In genomic region chr12:45732250-45732649, GRCh38 we compare ENCODE assay signal across 8 cellular contexts. TPM values are rescaled to one million over a fixed set of nuclear protein-coding genes. Genes with fewer than 3 reads are reported as not detected.
DNase-seq lines count a peak whose midpoint lies in the region; ATAC-seq and TF ChIP-seq lines count a peak whose summit lies in the region.

No MANE protein-coding gene starts in this region.

- H3K9me3 Mint-ChIP-seq in activated CD4-positive, alpha-beta memory T cell treated with anti-CD3 and anti-CD28 coated beads, Interleukin-2, amount 10 ng/mL, durations not matched to agents 7 days and 5 days = peaks cover 10% of the 10 kb centered on the region

- no peaks in the 10 kb centered on the region for H3K27me3 Mint-ChIP-seq in activated CD4-positive, alpha-beta memory T cell treated with anti-CD3 and anti-CD28 coated beads, Interleukin-2, amount 10 ng/mL, durations not matched to agents 7 days and 5 days

- peak overlapping the region; percentile 53; the same call in 1 of the 2 replicates for H3K9ac ChIP-seq in iPS-20b (ENCODE audit: low read depth, low read length)

- H3K4me3 ChIP-seq in right atrium auricular region = peak overlapping the region; percentile 2 to 92
- H3K4me3 ChIP-seq in iPS-20b (ENCODE audit: low read length) = peak overlapping the region; percentile 99
- peak overlapping the region; percentile 47 for H3K4me3 ChIP-seq in thymus (ENCODE audit: low read length)

- H3K4me1 Mint-ChIP-seq in activated CD4-positive, alpha-beta memory T cell treated with anti-CD3 and anti-CD28 coated beads, Interleukin-2, amount 10 ng/mL, durations not matched to agents 7 days and 5 days = peaks cover 21% of the 10 kb centered on the region

- TF ChIP-seq CTCF in right atrium auricular region (IDR thresholded peaks at IDR 0.05) = no peak

- WGBS in thymus = 12% methylated on average over 5 of the region's 5 CpGs

- H3K4me3 Mint-ChIP-seq in activated CD4-positive, alpha-beta memory T cell treated with anti-CD3 and anti-CD28 coated beads, Interleukin-2, amount 10 ng/mL, durations not matched to agents 7 days and 5 days = peak overlapping the region; percentile 78

- H3K27me3 ChIP-seq in right atrium auricular region = no peaks in the 10 kb centered on the region
- no peaks in the 10 kb centered on the region for H3K27me3 ChIP-seq in iPS-20b (ENCODE audit: insufficient read depth, low read length)
- H3K27me3 ChIP-seq in thymus (ENCODE audit: control insufficient read depth, insufficient read depth) = no peaks in the 10 kb centered on the region

- H3K9me3 ChIP-seq in right atrium auricular region (peaks cover 1 to 3% of the 10 kb centered on the region in 2 donors), iPS-20b (ENCODE audit: insufficient read depth, low read depth, low read length) (no peaks in the 10 kb centered on the region), thymus (ENCODE audit: control insufficient read depth) (no peaks in the 10 kb centered on the region)

- H3K27ac ChIP-seq in right atrium auricular region (peak overlapping the region; percentile 100), iPS-20b (ENCODE audit: low read length) (no peak overlapping the region), thymus (ENCODE audit: low read depth) (peak overlapping the region; percentile 52)

- CTCF ChIA-PET in activated CD4-positive, alpha-beta memory T cell treated with anti-CD3 and anti-CD28 coated beads, Interleukin-2, amount 10 ng/mL, durations not matched to agents 7 days and 5 days (lab: Charles Lee) = interaction anchor here (1.5 kb wide), 1 partner anchor 14 kb away, joined by 3 read pairs; no protein-coding TSS in a partner anchor

- H3K36me3 ChIP-seq in right atrium auricular region (no peaks in the 10 kb centered on the region), iPS-20b (ENCODE audit: insufficient read depth, low read depth, low read length) (peaks cover 43% of the 10 kb centered on the region), thymus (ENCODE audit: control insufficient read depth, insufficient read depth) (no peaks in the 10 kb centered on the region)

- H3K4me1 ChIP-seq in right atrium auricular region (peaks cover 0 to 24% of the 10 kb centered on the region in 2 donors), iPS-20b (ENCODE audit: insufficient read depth, low read length) (peaks cover 12% of the 10 kb centered on the region; the same call in 1 of the 2 replicates), thymus (ENCODE audit: control insufficient read depth, insufficient read depth, low read length) (no peaks in the 10 kb centered on the region)

- H3K36me3 Mint-ChIP-seq in activated CD4-positive, alpha-beta memory T cell treated with anti-CD3 and anti-CD28 coated beads, Interleukin-2, amount 10 ng/mL, durations not matched to agents 7 days and 5 days (ENCODE audit: low read depth) = peaks cover 47% of the 10 kb centered on the region

- peak overlapping the region; percentile 83 for H3K27ac Mint-ChIP-seq in activated CD4-positive, alpha-beta memory T cell treated with anti-CD3 and anti-CD28 coated beads, Interleukin-2, amount 10 ng/mL, durations not matched to agents 7 days and 5 days

- DNase-seq in right atrium auricular region (ENCODE audit: low spot score) (no peak), cardiac septum (ENCODE audit: low spot score) (no peak), medulla oblongata (ENCODE audit: extremely low spot score) (no peak)
- no peak for DNase-seq in activated CD4-positive, alpha-beta memory T cell treated with anti-CD3 and anti-CD28 coated beads, Interleukin-2, amount 10 ng/mL, durations not matched to agents 7 days and 5 days
- DNase-seq in stimulated activated CD4-positive, alpha-beta T cell treated with anti-CD3 and anti-CD28 coated beads, Interleukin-12 subunit alpha, Interleukin-12 subunit beta, amount 100 ng/mL, for 4 hours = no peak

- intact Hi-C loops in cardiac septum (cut with DNase I) = loop anchor here (10.0 kb wide), 1 partner anchor 557 kb away; no protein-coding TSS in a partner anchor

- no peak for ATAC-seq in GM18868 (IDR thresholded peaks at IDR 0.05; ENCODE audit: unreplicated experiment)

- POLR2A ChIA-PET in activated CD4-positive, alpha-beta memory T cell treated with anti-CD3 and anti-CD28 coated beads, Interleukin-2, amount 10 ng/mL, durations not matched to agents 7 days and 5 days (lab: Charles Lee) = interaction anchor here (1.6 to 9.9 kb wide), 4 partner anchors 11 to 258 kb away, joined by 3 to 172 read pairs (median 101); partner anchors contain the start of gene SCAF11

RNA-seq across cellular contexts. Expression of gene ARID2, which starts 2.7 kb away (rescaled TPM):
- total RNA-seq in right atrium auricular region (10 to 100 TPM; 13.7 to 19.5 TPM), cardiac septum (24.2 TPM)
- 10 to 100 TPM; 39.9 to 43.9 TPM for total RNA-seq in activated CD4-positive, alpha-beta memory T cell treated with anti-CD3 and anti-CD28 coated beads, Interleukin-2, amount 10 ng/mL, durations not matched to agents 7 days and 5 days
- polyA plus RNA-seq in thymus = 15.6 TPM

Comparison
In these comparisons a context has a peak if more than half of its experiments do, and no peak if none do; other contexts are left out.
1. H3K4me3 ChIP-seq: peak in every context shown above with its lines; median percentile 99 in iPS-20b; 47 in right atrium auricular region; 47 in thymus.